12 cellular contexts compared by ENCODE assay signal in genomic region chr3:52494446-52494845, GRCh38. TPM values are rescaled to one million over a fixed set of nuclear protein-coding genes. Genes with fewer than 3 reads are reported as not detected.
DNase-seq lines count a peak whose midpoint lies in the region; TF ChIP-seq lines count a peak whose summit lies in the region.
"Had no signal": no experiment of that assay in that cellular context is flagged by ENCODE, and none has a peak within 500 bp of the region (broad histone marks: within the 10 kb centered on the region; RNA-seq: fewer than 3 reads in every experiment).

No MANE protein-coding gene starts in this region.

- H3K9ac ChIP-seq in neural progenitor cell = no peak overlapping the region

- H3K4me2 ChIP-seq in neural progenitor cell = no peak overlapping the region

- no peak overlapping the region for H3K4me3 ChIP-seq in neural progenitor cell

- H3K27ac ChIP-seq in neural progenitor cell (peak overlapping the region; percentile 53), caudate nucleus (ENCODE audit: low read depth, low read length) (no peak overlapping the region)

- H2AFZ ChIP-seq in neural progenitor cell (replicated peaks) = no peak overlapping the region

- peaks cover 6% of the 10 kb centered on the region for H3K4me1 ChIP-seq in neural progenitor cell

- H3K27ac Mint-ChIP-seq in dendritic cell treated with granulocyte-macrophage colony-stimulating factor and Interleukin-4, amounts not matched to agents 40 ng/mL and 50 ng/mL, for 4 days = peak overlapping the region; percentile 97
- no peak overlapping the region for H3K27ac Mint-ChIP-seq in neural progenitor cell
- H3K27ac Mint-ChIP-seq: activated naive CD4-positive, alpha-beta T cell treated with anti-CD3 and anti-CD28 coated beads, Interleukin-2, amount 10 ng/mL, durations not matched to agents 7 days and 5 days had no signal

- no peaks in the 10 kb centered on the region for H3K27me3 ChIP-seq in neural progenitor cell
- H3K27me3 ChIP-seq: Peyer's patch, testis had no signal

- no peaks in the 10 kb centered on the region for H3K9me3 ChIP-seq in neural progenitor cell (ENCODE audit: low read depth)
- H3K9me3 ChIP-seq: Peyer's patch, testis had no signal

- H3K79me2 ChIP-seq in neural progenitor cell (ENCODE audit: low read depth) = no peaks in the 10 kb centered on the region

- DNase-seq in DMS79 treated with DMSO at 0.1 percent for 48 hours (lab: John Stamatoyannopoulos, UW) (peak; percentile 75), NCI-H146 treated with DMSO at 0.1 percent for 48 hours (lab: John Stamatoyannopoulos, UW; ENCODE audit: unreplicated experiment) (peak; percentile 7), neural progenitor cell (ENCODE audit: low spot score) (no peak), caudate nucleus (lab: John Stamatoyannopoulos, UW) (no peak), posterior cingulate gyrus (no peak), hypothalamus (lab: John Stamatoyannopoulos, UW) (no peak)
- DNase-seq in stimulated activated CD4-positive, alpha-beta T cell treated with anti-CD3 and anti-CD28 coated beads, Interleukin-15, amount 100 ng/mL, for 24 hours = no peak
- DNase-seq: activated naive CD4-positive, alpha-beta T cell treated with anti-CD3 and anti-CD28 coated beads, Interleukin-2, amount 10 ng/mL, durations not matched to agents 7 days and 5 days had no signal

- H3K36me3 ChIP-seq in neural progenitor cell = no peaks in the 10 kb centered on the region

- H3K36me3 Mint-ChIP-seq in dendritic cell treated with granulocyte-macrophage colony-stimulating factor and Interleukin-4, amounts not matched to agents 40 ng/mL and 50 ng/mL, for 4 days (ENCODE audit: low read depth) = peaks cover 90% of the 10 kb centered on the region
- peaks cover 8% of the 10 kb centered on the region for H3K36me3 Mint-ChIP-seq in neural progenitor cell

- H3K27me3 Mint-ChIP-seq in dendritic cell treated with granulocyte-macrophage colony-stimulating factor and Interleukin-4, amounts not matched to agents 40 ng/mL and 50 ng/mL, for 4 days = no peaks in the 10 kb centered on the region
- peaks cover 6% of the 10 kb centered on the region for H3K27me3 Mint-ChIP-seq in neural progenitor cell (ENCODE audit: insufficient read depth, low read depth)

- peaks cover 22% of the 10 kb centered on the region for H4K20me1 ChIP-seq in neural progenitor cell (ENCODE audit: low read depth)

- H3K4me3 Mint-ChIP-seq in dendritic cell treated with granulocyte-macrophage colony-stimulating factor and Interleukin-4, amounts not matched to agents 40 ng/mL and 50 ng/mL, for 4 days = peak overlapping the region; percentile 88
- H3K4me3 Mint-ChIP-seq in neural progenitor cell = peak overlapping the region; percentile 11
- H3K4me3 Mint-ChIP-seq: activated naive CD4-positive, alpha-beta T cell treated with anti-CD3 and anti-CD28 coated beads, Interleukin-2, amount 10 ng/mL, durations not matched to agents 7 days and 5 days had no signal

- intact Hi-C loops in dendritic cell treated with granulocyte-macrophage colony-stimulating factor and Interleukin-4, amounts not matched to agents 40 ng/mL and 50 ng/mL, for 4 days (cut with micrococcal nuclease) = no loop called here
- intact Hi-C loops in posterior cingulate gyrus (cut with DNase I) = no loop called here

- TF ChIP-seq CTCF in neural progenitor cell (IDR thresholded peaks at IDR 0.05) = no peak

- H3K4me1 Mint-ChIP-seq in dendritic cell treated with granulocyte-macrophage colony-stimulating factor and Interleukin-4, amounts not matched to agents 40 ng/mL and 50 ng/mL, for 4 days (ENCODE audit: low read depth) = peaks cover 92% of the 10 kb centered on the region
- H3K4me1 Mint-ChIP-seq in neural progenitor cell = peaks cover 10% of the 10 kb centered on the region

- H3F3A ChIP-seq in neural progenitor cell (ENCODE audit: low read depth) = peaks cover 7% of the 10 kb centered on the region

- no peaks in the 10 kb centered on the region for H3K9me3 Mint-ChIP-seq in dendritic cell treated with granulocyte-macrophage colony-stimulating factor and Interleukin-4, amounts not matched to agents 40 ng/mL and 50 ng/mL, for 4 days
- H3K9me3 Mint-ChIP-seq in neural progenitor cell = no peaks in the 10 kb centered on the region
- H3K9me3 Mint-ChIP-seq: activated naive CD4-positive, alpha-beta T cell treated with anti-CD3 and anti-CD28 coated beads, Interleukin-2, amount 10 ng/mL, durations not matched to agents 7 days and 5 days had no signal

RNA-seq across cellular contexts. Expression of gene STAB1, which starts 0.7 kb away (rescaled TPM):
- total RNA-seq in neural progenitor cell (ENCODE audit: low replicate concordance) = 0.06 TPM in 1 of 2 replicates, not detected in the other
- total RNA-seq: activated CD8-positive, alpha-beta memory T cell treated with anti-CD3 and anti-CD28 coated beads for 36 hours had no signal

RNA-seq across cellular contexts. Expression of gene NISCH, which starts 39.0 kb away (rescaled TPM):
- 80.5 and 146 TPM in 2 replicates for total RNA-seq in neural progenitor cell (ENCODE audit: low replicate concordance)

RNA-seq across cellular contexts. Expression of gene NT5DC2, which starts 39.2 kb away (rescaled TPM):
- total RNA-seq in neural progenitor cell (ENCODE audit: low replicate concordance) = 210 and 364 TPM in 2 replicates

RNA-seq across cellular contexts. Expression of gene TNNC1, which starts 40.6 kb away (rescaled TPM):
- 0.67 and 5.8 TPM in 2 replicates for total RNA-seq in neural progenitor cell (ENCODE audit: low replicate concordance)
- total RNA-seq: Peyer's patch had no signal

RNA-seq across cellular contexts. Expression of gene UQCC5, which starts 42.0 kb away (rescaled TPM):
- total RNA-seq in neural progenitor cell (ENCODE audit: low replicate concordance) = 2.0 and 2.4 TPM in 2 replicates

Comparison
In these comparisons a context has a peak if more than half of its experiments do, and no peak if none do; other contexts are left out.
1. DNase-seq: peak in DMS79 treated with DMSO at 0.1 percent for 48 hours (single experiment) and NCI-H146 treated with DMSO at 0.1 percent for 48 hours (single experiment); none in neural progenitor cell (single experiment), stimulated activated CD4-positive, alpha-beta T cell treated with anti-CD3 and anti-CD28 coated beads, Interleukin-15, amount 100 ng/mL, for 24 hours (single experiment), caudate nucleus (0 of 61), posterior cingulate gyrus (0 of 10) and hypothalamus (0 of 51).